1 cellular context compared by ENCODE assay signal in the genomic region with DNA sequence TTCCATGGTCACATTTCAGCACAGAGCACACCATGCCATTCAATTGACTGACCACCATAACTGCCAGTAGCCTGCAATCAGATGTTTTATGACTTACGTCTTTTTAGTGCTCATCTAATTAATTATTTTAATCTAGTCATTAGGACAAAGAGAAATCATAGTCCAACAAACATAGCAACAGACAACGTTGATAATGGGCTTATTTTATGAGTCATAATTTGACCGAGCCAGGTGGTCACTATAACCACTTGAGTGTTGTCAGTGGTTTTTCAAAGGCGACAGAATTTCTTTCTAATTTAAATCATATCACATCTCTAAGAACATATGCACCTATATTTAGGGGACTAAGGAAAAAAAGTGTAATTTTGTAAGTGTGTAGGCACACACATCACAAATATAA.
TF ChIP-seq lines count a peak whose summit lies in the region.

No MANE protein-coding gene starts in this region.

TF ChIP-seq in SK-N-SH, 30 proteins besides CTCF, POLR2A, EP300 and RAD21 (continued from another document):
- TF ChIP-seq TEAD4 (IDR thresholded peaks at IDR 0.05; ENCODE audit: borderline replicate concordance, insufficient read depth) (no peak), NRF1 (IDR thresholded peaks at IDR 0.05; ENCODE audit: low read depth, low read length) (no peak), EZH2phosphoT487 (IDR thresholded peaks at IDR 0.05; ENCODE audit: borderline replicate concordance, low read depth) (no peak), RCOR1 (IDR thresholded peaks at IDR 0.05; ENCODE audit: low read length) (no peak)
- TF ChIP-seq, protein P1, sequence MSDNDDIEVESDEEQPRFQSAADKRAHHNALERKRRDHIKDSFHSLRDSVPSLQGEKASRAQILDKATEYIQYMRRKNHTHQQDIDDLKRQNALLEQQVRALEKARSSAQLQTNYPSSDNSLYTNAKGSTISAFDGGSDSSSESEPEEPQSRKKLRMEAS (IDR thresholded peaks at IDR 0.05; ENCODE audit: low read depth), result no peak
- TF ChIP-seq, protein P2, sequence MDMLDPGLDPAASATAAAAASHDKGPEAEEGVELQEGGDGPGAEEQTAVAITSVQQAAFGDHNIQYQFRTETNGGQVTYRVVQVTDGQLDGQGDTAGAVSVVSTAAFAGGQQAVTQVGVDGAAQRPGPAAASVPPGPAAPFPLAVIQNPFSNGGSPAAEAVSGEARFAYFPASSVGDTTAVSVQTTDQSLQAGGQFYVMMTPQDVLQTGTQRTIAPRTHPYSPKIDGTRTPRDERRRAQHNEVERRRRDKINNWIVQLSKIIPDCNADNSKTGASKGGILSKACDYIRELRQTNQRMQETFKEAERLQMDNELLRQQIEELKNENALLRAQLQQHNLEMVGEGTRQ (IDR thresholded peaks at IDR 0.05; ENCODE audit: borderline replicate concordance, low read depth, low read length), result no peak
